8 cellular contexts compared by ENCODE assay signal in genomic region chr1:33337994-33338494, GRCh38. TPM values are rescaled to one million over a fixed set of nuclear protein-coding genes. Genes with fewer than 3 reads are reported as not detected.
DNase-seq lines count a peak whose midpoint lies in the region; ATAC-seq and TF ChIP-seq lines count a peak whose summit lies in the region.
"Had no signal": no experiment of that assay in that cellular context is flagged by ENCODE, and none has a peak within 500 bp of the region (broad histone marks: within the 10 kb centered on the region; RNA-seq: fewer than 3 reads in every experiment).

No MANE protein-coding gene starts in this region.

- H3K4me1 Mint-ChIP-seq in CD4-positive, alpha-beta T cell (ENCODE audit: low read depth), result peaks cover 54% of the 10 kb centered on the region

- H3K36me3 ChIP-seq in Panc1 (ENCODE audit: control insufficient read depth, insufficient read depth, low read length) (peaks cover 9% of the 10 kb centered on the region), endocrine pancreas (ENCODE audit: control insufficient read depth, insufficient read depth, low read length) (no peaks in the 10 kb centered on the region), mucosa of rectum (ENCODE audit: control insufficient read depth in 2 of 2, insufficient read depth in 2 of 2, low read length in 2 of 2) (peaks cover 12 to 13% of the 10 kb centered on the region in 2 donors), tibial nerve (peaks cover 0 to 5% (median 0%) of the 10 kb centered on the region in 3 donors)

- H3K27me3 Mint-ChIP-seq in CD4-positive, alpha-beta T cell, result no peaks in the 10 kb centered on the region

- intact Hi-C loops in Panc1 (cut with micrococcal nuclease; ENCODE audit: unreplicated experiment), result no loop called here
- intact Hi-C loops in CD4-positive, alpha-beta T cell (cut with DNase I, micrococcal nuclease), result no loop called here

- no peaks in the 10 kb centered on the region for H3K9me3 Mint-ChIP-seq in CD4-positive, alpha-beta T cell

- DNase-seq in Panc1 (ENCODE audit: low read depth, low spot score) (no peak), tibial nerve (ENCODE audit: low spot score in 2 of 2) (peak in 1 of 2 donors; percentile 74), SIG-M5 (lab: John Stamatoyannopoulos, UW) (no peak)
- DNase-seq in CD4-positive, alpha-beta T cell, result no peak
- DNase-seq: SHP77 treated with DMSO at 0.1 percent for 48 hours had no signal

- H3K27me3 ChIP-seq in Panc1 (ENCODE audit: control insufficient read depth, insufficient read depth, low read length), result no peaks in the 10 kb centered on the region
- H3K27me3 ChIP-seq in endocrine pancreas (ENCODE audit: control insufficient read depth, insufficient read depth, low read length), result no peaks in the 10 kb centered on the region
- H3K27me3 ChIP-seq in mucosa of rectum (ENCODE audit: control insufficient read depth in 2 of 2, insufficient read depth in 2 of 2, low read length in 2 of 2), result no peaks in the 10 kb centered on the region
- H3K27me3 ChIP-seq in tibial nerve, result no peaks in the 10 kb centered on the region
- H3K27me3 ChIP-seq in CD4-positive, alpha-beta T cell (ENCODE audit: control insufficient read depth, insufficient read depth, low read length), result no peaks in the 10 kb centered on the region

- ATAC-seq in Panc1, result no peak
- ATAC-seq in HG03439 (IDR thresholded peaks at IDR 0.05; ENCODE audit: unreplicated experiment), result no peak
- no peak for ATAC-seq in CD4-positive, alpha-beta T cell (ENCODE audit: poor library complexity)

- H3K27ac Mint-ChIP-seq in CD4-positive, alpha-beta T cell, result no peak overlapping the region

- peak in 1 of 2 donors; percentile 24 for TF ChIP-seq EP300 in tibial nerve (IDR thresholded peaks at IDR 0.05)

- CTCF ChIA-PET in Panc1 (lab: Charles Lee), result interaction anchor here (0.6 kb wide), 1 partner anchor 12 kb away, joined by 5 read pairs; no protein-coding TSS in a partner anchor
- CTCF ChIA-PET in CD4-positive, alpha-beta T cell (lab: Charles Lee), result no interaction called here

- peaks cover 35% of the 10 kb centered on the region for H3K36me3 Mint-ChIP-seq in CD4-positive, alpha-beta T cell (ENCODE audit: low read depth)

- no peak for TF ChIP-seq POLR2A in tibial nerve (IDR thresholded peaks at IDR 0.05)

- no peak overlapping the region for H3K4me3 ChIP-seq in Panc1 (ENCODE audit: low read depth in 2 of 2, low read length in 2 of 2)
- H3K4me3 ChIP-seq in endocrine pancreas (ENCODE audit: control insufficient read depth, insufficient read depth, low read length), result peak overlapping the region; percentile 11
- H3K4me3 ChIP-seq in mucosa of rectum (ENCODE audit: low read length in 2 of 2), result no peak overlapping the region
- peak overlapping the region; percentile 4 to 32 (median 15) for H3K4me3 ChIP-seq in tibial nerve

- WGBS in tibial nerve, 2 donors, result 40 to 53% methylated on average over 3 of the region's 3 CpGs

- H3K4me1 ChIP-seq in Panc1 (ENCODE audit: control insufficient read depth, insufficient read depth, low read length) (peaks cover 90% of the 10 kb centered on the region), endocrine pancreas (ENCODE audit: control insufficient read depth, insufficient read depth, low read length) (peaks cover 37% of the 10 kb centered on the region), mucosa of rectum (ENCODE audit: control insufficient read depth in 2 of 2, insufficient read depth in 2 of 2, low read length in 2 of 2) (peaks cover 48 to 56% of the 10 kb centered on the region in 2 donors), tibial nerve (peaks cover 3 to 100% (median 92%) of the 10 kb centered on the region in 4 donors)

- no peak for TF ChIP-seq CTCF in Panc1 (IDR thresholded peaks at IDR 0.05)
- no peak for TF ChIP-seq CTCF in tibial nerve (IDR thresholded peaks at IDR 0.05)
- no peak for TF ChIP-seq CTCF in CD4-positive, alpha-beta T cell (IDR thresholded peaks at IDR 0.05)

- H3K27ac ChIP-seq in Panc1 (ENCODE audit: low read length), result peak overlapping the region; percentile 93
- H3K27ac ChIP-seq in mucosa of rectum (ENCODE audit: low read depth in 2 of 2, low read length in 2 of 2), result peak overlapping the region; percentile 24 to 25
- H3K27ac ChIP-seq in tibial nerve, result peak overlapping the region; percentile 70 to 98 (median 92)
- no peak overlapping the region for H3K27ac ChIP-seq in CD4-positive, alpha-beta T cell (ENCODE audit: low read depth, low read length)

- no peak overlapping the region for H3K4me3 Mint-ChIP-seq in CD4-positive, alpha-beta T cell

- in situ Hi-C loops in Panc1 (cut with HindIII; ENCODE audit: low pct_unique_long_range_greater_than_20kb, low sequenced_read_pairs), result no loop called here

- no TSS peak for BruUV-seq in Panc1 (replicated peaks; lab: Mats Ljungman, UMichigan)

- POLR2A ChIA-PET in Panc1 (lab: Charles Lee), result no interaction called here
- POLR2A ChIA-PET in CD4-positive, alpha-beta T cell (lab: Charles Lee), result no interaction called here

- H3K9ac ChIP-seq in endocrine pancreas (ENCODE audit: control insufficient read depth, insufficient read depth, low read length), result no peak overlapping the region
- H3K9ac ChIP-seq in mucosa of rectum (ENCODE audit: low read depth in 1 of 2, low read length in 2 of 2), result no peak overlapping the region

- no peaks in the 10 kb centered on the region for H3K9me3 ChIP-seq in Panc1 (ENCODE audit: control insufficient read depth, insufficient read depth, low read depth, low read length)
- H3K9me3 ChIP-seq in endocrine pancreas (ENCODE audit: control insufficient read depth, low read length), result no peaks in the 10 kb centered on the region
- no peaks in the 10 kb centered on the region for H3K9me3 ChIP-seq in mucosa of rectum (ENCODE audit: control insufficient read depth in 2 of 2, low read length in 2 of 2)
- no peaks in the 10 kb centered on the region for H3K9me3 ChIP-seq in tibial nerve
- H3K9me3 ChIP-seq in CD4-positive, alpha-beta T cell (ENCODE audit: control insufficient read depth, low read length), result no peaks in the 10 kb centered on the region

RNA-seq across cellular contexts. Expression of gene A3GALT2, which starts 17.1 kb away (rescaled TPM):
- total RNA-seq in Panc1 (2021; ENCODE audit: unreplicated experiment) (not detected), tibial nerve (under 1 TPM in 2 of 4 donors, not detected in 2; 0.42 to 0.66 TPM)
- polyA plus RNA-seq in Panc1 (2012; ENCODE audit: insufficient read length), result not detected
- total RNA-seq in CD4-positive, alpha-beta T cell, result not detected

Comparison
In these comparisons a context has a peak if more than half of its experiments do, and no peak if none do; other contexts are left out.
1. H3K4me3 ChIP-seq: peak in endocrine pancreas (single experiment) and tibial nerve (4 of 4); none in Panc1 (0 of 2) and mucosa of rectum (0 of 2).